31 cellular contexts compared by ENCODE assay signal in the genomic region with DNA sequence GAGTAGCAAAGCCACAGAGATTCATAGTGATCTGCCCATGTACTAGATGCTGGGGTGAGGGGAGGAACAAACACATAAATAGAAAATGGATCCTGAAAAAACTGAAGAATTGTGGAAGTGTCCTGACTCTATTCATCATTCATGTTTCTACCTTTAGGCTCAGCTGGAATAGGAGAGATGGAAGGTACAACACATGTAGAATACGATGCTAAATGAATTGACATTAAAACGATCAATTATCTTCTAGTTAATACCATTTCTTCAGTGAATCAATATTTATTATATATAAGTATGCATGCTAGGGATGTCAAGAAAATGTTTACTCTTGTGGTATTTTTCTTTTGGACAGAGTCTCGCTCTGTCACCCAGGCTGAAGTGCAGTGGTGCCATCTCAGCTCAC.
A peak's percentile ranks its signal among the peaks of the same experiment; 100 is the strongest.
DNase-seq lines count a peak whose midpoint lies in the region; ATAC-seq and TF ChIP-seq lines count a peak whose summit lies in the region.
"Had no signal": no experiment of that assay in that cellular context is flagged by ENCODE, and none has a peak within 500 bp of the region (broad histone marks: within the 10 kb centered on the region; RNA-seq: fewer than 3 reads in every experiment).

No MANE protein-coding gene starts in this region.

- H3K9me2 ChIP-seq in HCT116 (ENCODE audit: insufficient read depth): no peaks in the 10 kb centered on the region

- POLR2A ChIA-PET in HCT116 (lab: Charles Lee): no interaction called here
- POLR2A ChIA-PET in HEK293 (lab: Yijun Ruan, JAX): no interaction called here
- POLR2A ChIA-PET in WTC11 (lab: Charles Lee): no interaction called here

- no peak for TF ChIP-seq RAD21 in HCT116 (IDR thresholded peaks at IDR 0.05; ENCODE audit: low read depth)

- H3K79me2 ChIP-seq in HCT116 (ENCODE audit: insufficient read depth, low read length): peaks cover 65% of the 10 kb centered on the region

- H3K4me1 Mint-ChIP-seq in WTC11: peaks cover 9% of the 10 kb centered on the region; the same call in 1 of the 2 replicates
- H3K4me1 Mint-ChIP-seq: CD14-positive monocyte; CD4-positive, CD25-positive, alpha-beta regulatory T cell; CD8-positive, alpha-beta memory T cell had no signal

- no peak overlapping the region for H2AFZ ChIP-seq in HCT116 (ENCODE audit: low read depth, low read length, poor library complexity, severe bottlenecking)

- H3K9me3 ChIP-seq in HCT116 (ENCODE audit: control insufficient read depth in 1 of 2, insufficient read depth in 1 of 2, low read depth in 1 of 2, low read length in 2 of 2) (peaks cover 5 to 17% of the 10 kb centered on the region in 2 experiments; a peak in 2 of 4 replicates), HEK293 (ENCODE audit: control insufficient read depth, insufficient read depth, low read depth, low read length) (no peaks in the 10 kb centered on the region)
- H3K9me3 ChIP-seq: BE2C, Caco-2 had no signal

- no peaks in the 10 kb centered on the region for H3K27me3 ChIP-seq in HCT116 (ENCODE audit: insufficient read depth, low read length)
- H3K27me3 ChIP-seq: BE2C, BLaER1 had no signal

- peaks cover 4% of the 10 kb centered on the region; the same call in 1 of the 2 replicates for H3K36me3 Mint-ChIP-seq in WTC11
- H3K36me3 Mint-ChIP-seq: CD14-positive monocyte; CD4-positive, alpha-beta memory T cell; CD4-positive, CD25-positive, alpha-beta regulatory T cell; CD8-positive, alpha-beta memory T cell; CD8-positive, alpha-beta T cell had no signal

- no TSS peak for BruUV-seq in HCT116 (replicated peaks; lab: Mats Ljungman, UMichigan)

- peaks cover 50 to 61% of the 10 kb centered on the region in 2 experiments for H3K4me1 ChIP-seq in HCT116 (ENCODE audit: control insufficient read depth in 1 of 2, insufficient read depth in 2 of 2, low read length in 2 of 2)
- H3K4me1 ChIP-seq in HEK293 (ENCODE audit: control insufficient read depth, insufficient read depth, low read length): no peaks in the 10 kb centered on the region
- H3K4me1 ChIP-seq: A549, BE2C, BLaER1, Caco-2 had no signal

- TF ChIP-seq POLR2A in HCT116 (IDR thresholded peaks at IDR 0.05; ENCODE audit: borderline replicate concordance, extremely low read depth, insufficient read depth, insufficient read length): no peak

- intact Hi-C loops in HCT116 (cut with micrococcal nuclease): no loop called here

- RAD21 ChIA-PET in HCT116 (lab: Charles Lee; ENCODE audit: low non-redundant PET in 1 of 2, low total read pairs in 2 of 2, uncharacterized antibody in 2 of 2, unreplicated experiment in 2 of 2): no interaction called here

- CTCF ChIA-PET in HCT116 (lab: Charles Lee) (no interaction called here), HEK293 (lab: Yijun Ruan, JAX) (interaction anchor here (0.9 kb wide), 1 partner anchor 162 kb away, joined by 4 read pairs; no protein-coding TSS in a partner anchor), WTC11 (lab: Charles Lee) (no interaction called here)

- TF ChIP-seq CTCF in HCT116 (IDR thresholded peaks at IDR 0.05 in 2 of 3, conservative IDR thresholded peaks at IDR 0.05 in 1 of 3; ENCODE audit: borderline replicate concordance in 1 of 3, insufficient read depth in 1 of 3, low read depth in 2 of 3, low read length in 2 of 3): no peak
- TF ChIP-seq CTCF in HEK293 (tag by site-specific recombination; IDR thresholded peaks at IDR 0.05): no peak
- no peak for TF ChIP-seq CTCF in WTC11 (IDR thresholded peaks at IDR 0.05)
- no peak for TF ChIP-seq CTCF in omental fat pad (IDR thresholded peaks at IDR 0.05)

- ATAC-seq in HCT116 (no peak), WTC11 (no peak), omental fat pad (ENCODE audit: low FRiP score) (no peak)
- ATAC-seq: A549; CD8-positive, alpha-beta T cell had no signal

- peaks cover 22% of the 10 kb centered on the region for H3K9me3 Mint-ChIP-seq in WTC11

- no peak overlapping the region for H3K27ac Mint-ChIP-seq in WTC11
- H3K27ac Mint-ChIP-seq: B cell; CD14-positive monocyte; CD4-positive, alpha-beta memory T cell; CD4-positive, alpha-beta T cell; CD4-positive, CD25-positive, alpha-beta regulatory T cell; CD8-positive, alpha-beta memory T cell; CD8-positive, alpha-beta T cell had no signal

- no peak overlapping the region for H3K4me3 ChIP-seq in HCT116 (replicated peaks in 1 of 2; ENCODE audit: low read depth in 1 of 2, low read length in 2 of 2)
- no peak overlapping the region for H3K4me3 ChIP-seq in HEK293 (ENCODE audit: low read depth, low read length)
- H3K4me3 ChIP-seq: A549; BLaER1; BLaER1 treated with 17β-estradiol and CSF1 and Interleukin-3, amounts not matched to agents 10 nM and 100 nM had no signal

- peaks cover 0 to 48% of the 10 kb centered on the region in 2 experiments; a peak in 2 of 4 replicates for H3K36me3 ChIP-seq in HCT116 (ENCODE audit: control insufficient read depth in 1 of 2, insufficient read depth in 2 of 2, low read length in 2 of 2)
- H3K36me3 ChIP-seq in HEK293 (ENCODE audit: control insufficient read depth in 2 of 2, insufficient read depth in 1 of 2, low read length in 2 of 2): no peaks in the 10 kb centered on the region
- H3K36me3 ChIP-seq: BE2C; BLaER1; BLaER1 treated with 17β-estradiol and CSF1 and Interleukin-3, amounts not matched to agents 10 nM and 100 nM had no signal

- DNase-seq in HCT116 (ENCODE audit: low read depth, low spot score) (no peak), WTC11 (ENCODE audit: low spot score) (no peak), omental fat pad (ENCODE audit: low spot score) (no peak)
- DNase-seq: 8988T; ACHN; AML-193; BE2C; C1 segment of cervical spinal cord; Caco-2; Calu3; CD4-positive, alpha-beta memory T cell; CD4-positive, alpha-beta T cell; CD4-positive, CD25-positive, alpha-beta regulatory T cell; CD8-positive, alpha-beta memory T cell; CD8-positive, alpha-beta T cell; COR-L47; DMS 273 treated with DMSO at 0.1 percent for 48 hours; DMS153; DMS53; DMS79; DMS79 treated with DMSO at 0.1 percent for 48 hours; DND-41; EL had no signal

- no peak overlapping the region for H3K4me2 ChIP-seq in HCT116 (ENCODE audit: low read length)
- H3K4me2 ChIP-seq: A549; BLaER1; BLaER1 treated with 17β-estradiol and CSF1 and Interleukin-3, amounts not matched to agents 10 nM and 100 nM had no signal

- H4K20me1 ChIP-seq in HCT116 (ENCODE audit: insufficient read depth): no peaks in the 10 kb centered on the region
- H4K20me1 ChIP-seq: BLaER1 had no signal

- no peak overlapping the region for H3K9ac ChIP-seq in HCT116 (ENCODE audit: low read length)
- H3K9ac ChIP-seq: BLaER1; BLaER1 treated with 17β-estradiol and CSF1 and Interleukin-3, amounts not matched to agents 10 nM and 100 nM had no signal

- 0 out of 2 replicates have a peak overlapping the region, but pooled peaks have one; percentile 6 for H3K27ac ChIP-seq in HCT116 (ENCODE audit: low read depth, low read length)
- H3K27ac ChIP-seq in HEK293 (ENCODE audit: extremely low read depth, low read depth, low read length): no peak overlapping the region
- H3K27ac ChIP-seq: 22Rv1; A549; BLaER1; BLaER1 treated with 17β-estradiol and CSF1 and Interleukin-3, amounts not matched to agents 10 nM and 100 nM; C4-2B had no signal

- no peak overlapping the region for H3K4me3 Mint-ChIP-seq in WTC11
- H3K4me3 Mint-ChIP-seq: B cell; CD14-positive monocyte; CD4-positive, alpha-beta memory T cell; CD4-positive, alpha-beta T cell; CD4-positive, CD25-positive, alpha-beta regulatory T cell; CD8-positive, alpha-beta memory T cell; CD8-positive, alpha-beta T cell had no signal

- H3K27me3 Mint-ChIP-seq in WTC11 (ENCODE audit: low read depth): no peaks in the 10 kb centered on the region
- H3K27me3 Mint-ChIP-seq: CD4-positive, alpha-beta T cell; CD4-positive, CD25-positive, alpha-beta regulatory T cell had no signal

TF ChIP-seq in HCT116, 20 proteins besides CTCF, POLR2A, EP300 and RAD21:
- TF ChIP-seq SP1 (IDR thresholded peaks at IDR 0.05; ENCODE audit: low read depth): no peak
- 0 out of 2 replicates have a peak, but pooled peaks have one; percentile 45 for TF ChIP-seq CBX3 (IDR thresholded peaks at IDR 0.05; ENCODE audit: low read depth)
TF ChIP-seq in HCT116: peak in this region for 1.

TF ChIP-seq in HEK293, 187 proteins besides CTCF, POLR2A, EP300 and RAD21:
- TF ChIP-seq ZNF10 (tag by site-specific recombination; IDR thresholded peaks at IDR 0.05) (no peak), ZNF133 (tag by site-specific recombination; IDR thresholded peaks at IDR 0.05) (peak; percentile 88), SETDB1 (IDR thresholded peaks at IDR 0.05; ENCODE audit: insufficient read length, low read length) (peak; percentile 65)

TF ChIP-seq in WTC11, 78 proteins besides CTCF, POLR2A, EP300 and RAD21 (continues in another document):
- TF ChIP-seq E2F5 (CRISPR knock-in tag; IDR thresholded peaks at IDR 0.05) (no peak), EMX1 (CRISPR knock-in tag; IDR thresholded peaks at IDR 0.05) (no peak), E2F4 (CRISPR knock-in tag; IDR thresholded peaks at IDR 0.05; ENCODE audit: borderline replicate concordance, low read depth) (no peak), FOXP1 (CRISPR knock-in tag; IDR thresholded peaks at IDR 0.05; ENCODE audit: borderline replicate concordance) (no peak), SP1 (CRISPR knock-in tag; conservative IDR thresholded peaks at IDR 0.05) (no peak)
- TF ChIP-seq, protein P1, sequence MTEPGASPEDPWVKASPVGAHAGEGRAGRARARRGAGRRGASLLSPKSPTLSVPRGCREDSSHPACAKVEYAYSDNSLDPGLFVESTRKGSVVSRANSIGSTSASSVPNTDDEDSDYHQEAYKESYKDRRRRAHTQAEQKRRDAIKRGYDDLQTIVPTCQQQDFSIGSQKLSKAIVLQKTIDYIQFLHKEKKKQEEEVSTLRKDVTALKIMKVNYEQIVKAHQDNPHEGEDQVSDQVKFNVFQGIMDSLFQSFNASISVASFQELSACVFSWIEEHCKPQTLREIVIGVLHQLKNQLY (CRISPR knock-in tag; IDR thresholded peaks at IDR 0.05): no peak
